ENCODE assay signal across 8 cellular contexts in genomic region chr17:57255776-57256681, GRCh38. TPM values are rescaled to one million over a fixed set of nuclear protein-coding genes. Genes with fewer than 3 reads are reported as not detected.
A peak's percentile ranks its signal among the peaks of the same experiment; 100 is the strongest.
DNase-seq lines count a peak whose midpoint lies in the region; ATAC-seq and TF ChIP-seq lines count a peak whose summit lies in the region.

MSI2 (plus strand) TSS chr17:57256523; CDS start chr17:57256743, 220 bp downstream.

- H3K36me3 ChIP-seq in BLaER1 treated with 17β-estradiol and CSF1 and Interleukin-3, amounts not matched to agents 10 nM and 100 nM, result peaks cover 0 to 22% (median 0%) of the 10 kb centered on the region in 11 experiments; a peak in 3 of 22 replicates
- H3K36me3 ChIP-seq in NT2/D1 (ENCODE audit: insufficient read depth, insufficient read length, low read length), result peaks cover 6% of the 10 kb centered on the region

- DNase-seq in HL-60 (ENCODE audit: low read depth in 1 of 2, low spot score in 1 of 2), result peak; percentile 59 to 79
- peak; percentile 49 for DNase-seq in NT2/D1 (ENCODE audit: low read depth, low spot score)
- DNase-seq in activated T-cell treated with anti-CD3 and anti-CD28 coated beads for 1 hour (ENCODE audit: low read depth), result peak; percentile 88
- peak; percentile 63 for DNase-seq in endothelial cell (ENCODE audit: low spot score)
- DNase-seq in midbrain (lab: John Stamatoyannopoulos, UW), result peak; percentile 89
- DNase-seq in stimulated activated CD8-positive, alpha-beta memory T cell treated with anti-CD3 and anti-CD28 coated beads, Interleukin-15, amount 100 ng/mL, for 4 hours (ENCODE audit: low read depth in 2 of 2), result peak; percentile 86 to 90

- H3K9ac ChIP-seq in BLaER1 treated with 17β-estradiol and CSF1 and Interleukin-3, amounts not matched to agents 10 nM and 100 nM, result peak within 1 kb of the TSS; percentile 78 to 86 (median 83)
- H3K9ac ChIP-seq in NT2/D1 (ENCODE audit: insufficient read length, low read depth), result peak within 1 kb of the TSS; percentile 73

- peak within 1 kb of the TSS; percentile 91 to 100 (median 97) for H3K4me2 ChIP-seq in BLaER1 treated with 17β-estradiol and CSF1 and Interleukin-3, amounts not matched to agents 10 nM and 100 nM

- H3K27me3 Mint-ChIP-seq in endothelial cell (ENCODE audit: unreplicated experiment), result peaks cover 4% of the 10 kb centered on the region

- peak within 1 kb of the TSS in 10 of 11 experiments; percentile 55 to 86 (median 76); a peak in 20 of 22 replicates for H3K27ac ChIP-seq in BLaER1 treated with 17β-estradiol and CSF1 and Interleukin-3, amounts not matched to agents 10 nM and 100 nM
- peak within 1 kb of the TSS; percentile 52 for H3K27ac ChIP-seq in HL-60 (replicated peaks)

- TF ChIP-seq CTCF in HL-60 (IDR thresholded peaks at IDR 0.05; ENCODE audit: insufficient read depth, low read length) (no peak), endothelial cell (IDR thresholded peaks at IDR 0.05; ENCODE audit: unreplicated experiment) (no peak)

- peaks cover 27 to 46% (median 33%) of the 10 kb centered on the region in 10 experiments for H3K4me1 ChIP-seq in BLaER1 treated with 17β-estradiol and CSF1 and Interleukin-3, amounts not matched to agents 10 nM and 100 nM
- H3K4me1 ChIP-seq in NT2/D1 (ENCODE audit: insufficient read depth, insufficient read length), result peaks cover 4% of the 10 kb centered on the region

- peaks cover 6% of the 10 kb centered on the region for H3K36me3 Mint-ChIP-seq in endothelial cell (ENCODE audit: low read depth, unreplicated experiment)

- no peaks in the 10 kb centered on the region for H3K9me3 Mint-ChIP-seq in endothelial cell (ENCODE audit: unreplicated experiment)

- peaks cover 0 to 20% (median 0%) of the 10 kb centered on the region in 11 experiments; a peak in 6 of 22 replicates for H4K20me1 ChIP-seq in BLaER1 treated with 17β-estradiol and CSF1 and Interleukin-3, amounts not matched to agents 10 nM and 100 nM

- no peaks in the 10 kb centered on the region for H3K27me3 ChIP-seq in BLaER1 treated with 17β-estradiol and CSF1 and Interleukin-3, amounts not matched to agents 10 nM and 100 nM
- H3K27me3 ChIP-seq in HL-60 (ENCODE audit: insufficient read depth, poor library complexity, severe bottlenecking) (no peaks in the 10 kb centered on the region), NT2/D1 (ENCODE audit: insufficient read depth, insufficient read length) (peaks cover 12% of the 10 kb centered on the region)

- peak; percentile 62 for ATAC-seq in GM19452 (IDR thresholded peaks at IDR 0.05; ENCODE audit: unreplicated experiment)

- peak within 1 kb of the TSS; percentile 97 for H3K4me3 Mint-ChIP-seq in endothelial cell (ENCODE audit: unreplicated experiment)

- H3K9me3 ChIP-seq in BLaER1 treated with 17β-estradiol and CSF1 and Interleukin-3, amounts not matched to agents 10 nM and 100 nM (replicated peaks in 1 of 11), result peaks cover 5 to 8% (median 6%) of the 10 kb centered on the region in 11 experiments; a peak in 15 of 22 replicates
- H3K9me3 ChIP-seq in NT2/D1 (ENCODE audit: insufficient read depth, low read length), result peaks cover 8% of the 10 kb centered on the region

- H3K4me1 Mint-ChIP-seq in endothelial cell (ENCODE audit: unreplicated experiment), result peaks cover 37% of the 10 kb centered on the region

- H3K27ac Mint-ChIP-seq in endothelial cell (ENCODE audit: unreplicated experiment), result peak within 1 kb of the TSS; percentile 95

- H3K4me3 ChIP-seq in BLaER1 treated with 17β-estradiol and CSF1 and Interleukin-3, amounts not matched to agents 10 nM and 100 nM, result peak within 1 kb of the TSS; percentile 66 to 81 (median 76)
- H3K4me3 ChIP-seq in HL-60 (replicated peaks; ENCODE audit: insufficient read depth, low read length) (peak within 1 kb of the TSS; percentile 69), NT2/D1 (ENCODE audit: insufficient read length, low read depth) (peak within 1 kb of the TSS; percentile 53)

RNA-seq across cellular contexts. Expression of gene MSI2, which starts in this region (rescaled TPM):
- total RNA-seq in endothelial cell (ENCODE audit: unreplicated experiment), result 60.6 TPM

Comparison
In these comparisons a context has a peak if more than half of its experiments do, and no peak if none do; other contexts are left out.
1. Peak in every context shown above with its lines: DNase-seq, ATAC-seq, H3K4me3 ChIP-seq and H3K27ac ChIP-seq.